ENCODE assay signal across 18 cellular contexts in genomic region chr11:47242596-47243192, GRCh38. TPM values are rescaled to one million over a fixed set of nuclear protein-coding genes. Genes with fewer than 3 reads are reported as not detected.
DNase-seq lines count a peak whose midpoint lies in the region; ATAC-seq and TF ChIP-seq lines count a peak whose summit lies in the region.
"Had no signal": no experiment of that assay in that cellular context is flagged by ENCODE, and none has a peak within 500 bp of the region (broad histone marks: within the 10 kb centered on the region; RNA-seq: fewer than 3 reads in every experiment).

No MANE protein-coding gene starts in this region.

- intact Hi-C loops in PC-9 (cut with micrococcal nuclease; ENCODE audit: unreplicated experiment) (no loop called here), spleen (cut with DNase I; ENCODE audit: low total_unique reads) (no loop called here)

- 84 to 96% (median 95%) methylated on average over 19 to 21 of the region's 21 CpGs for WGBS in spleen, 5 donors

- no peak for DNase-seq in activated T-cell treated with anti-CD3 and anti-CD28 coated beads, Interleukin-2, amount 50 U/mL, for 24 hours
- DNase-seq in activated T-cell treated with anti-CD3 and anti-CD28 coated beads for 4 hours: no peak
- no peak for DNase-seq in PC-9
- no peak for DNase-seq in erythroblast (lab: John Stamatoyannopoulos, UW)
- peak; percentile 76 for DNase-seq in spleen
- no peak for DNase-seq in cortex of kidney (lab: John Stamatoyannopoulos, UW)
- DNase-seq: activated B cell treated with CpG ODN at 0.5 μM for 24 hours; activated naive CD4-positive, alpha-beta T cell treated with anti-CD3 and anti-CD28 coated beads, Interleukin-2, amount 10 ng/mL, durations not matched to agents 7 days and 5 days; NCI-H1930; NCI-H446; stimulated activated naive CD4-positive, alpha-beta T cell treated with Interleukin-2 at 50 U/mL for 16 hours had no signal

- no peaks in the 10 kb centered on the region for H3K9me2 ChIP-seq in PC-9 (ENCODE audit: insufficient read depth)

- H3F3A ChIP-seq in PC-9 (ENCODE audit: insufficient read depth, low read depth): peaks cover 36% of the 10 kb centered on the region

- H3K27me3 ChIP-seq in PC-9 (ENCODE audit: insufficient read depth, low read depth): no peaks in the 10 kb centered on the region
- no peaks in the 10 kb centered on the region for H3K27me3 ChIP-seq in spleen (replicated peaks in 1 of 7)

- TF ChIP-seq POLR2A in erythroblast (IDR thresholded peaks at IDR 0.05; ENCODE audit: low read length) (peak; percentile 11), spleen (IDR thresholded peaks at IDR 0.05) (no peak)

- ATAC-seq in GM19452 (IDR thresholded peaks at IDR 0.05; ENCODE audit: unreplicated experiment) (no peak), HG02870 (IDR thresholded peaks at IDR 0.05; ENCODE audit: unreplicated experiment) (no peak)
- ATAC-seq: Right ventricle myocardium inferior had no signal

- POLR2A ChIA-PET in PC-9 (lab: Charles Lee; ENCODE audit: unreplicated experiment): interaction anchor here (0.6 kb wide), 1 partner anchor 65 kb away, joined by 5 read pairs; no protein-coding TSS in a partner anchor

- H2AFZ ChIP-seq in PC-9: no peak overlapping the region

- H3K27ac ChIP-seq in PC-9 (peak overlapping the region; percentile 39), spleen (peak overlapping the region in 2 of 8 donors; percentile 4 to 42)

- H3K27me3 Mint-ChIP-seq in activated T-cell treated with anti-CD3 and anti-CD28 coated beads, Interleukin-2, amount 50 U/mL, for 24 hours: no peaks in the 10 kb centered on the region
- H3K27me3 Mint-ChIP-seq: activated B cell treated with CpG ODN at 0.5 μM for 24 hours; activated naive CD4-positive, alpha-beta T cell treated with anti-CD3 and anti-CD28 coated beads, Interleukin-2, amount 10 ng/mL, durations not matched to agents 7 days and 5 days; memory B cell; type B pancreatic cell had no signal

- H3K4me1 ChIP-seq in PC-9 (replicated peaks; ENCODE audit: insufficient read depth): peaks cover 34% of the 10 kb centered on the region
- H3K4me1 ChIP-seq in spleen: peaks cover 7 to 26% (median 14%) of the 10 kb centered on the region in 6 donors

- no peaks in the 10 kb centered on the region for H3K9me3 ChIP-seq in PC-9 (ENCODE audit: insufficient read depth, low read depth)
- no peaks in the 10 kb centered on the region for H3K9me3 ChIP-seq in spleen

- H3K4me3 ChIP-seq in PC-9 (no peak overlapping the region), spleen (no peak overlapping the region)

- TF ChIP-seq CTCF in PC-9 (conservative IDR thresholded peaks at IDR 0.05) (no peak), spleen (IDR thresholded peaks at IDR 0.05 in 8 of 11, conservative IDR thresholded peaks at IDR 0.05 in 3 of 11) (no peak)

- peaks cover 19% of the 10 kb centered on the region for H3K4me1 Mint-ChIP-seq in activated T-cell treated with anti-CD3 and anti-CD28 coated beads, Interleukin-2, amount 50 U/mL, for 24 hours (ENCODE audit: low read depth)
- H3K4me1 Mint-ChIP-seq: memory B cell had no signal

- 0 out of 2 replicates have a peak overlapping the region, but pooled peaks have one; percentile 12 for H3K4me2 ChIP-seq in PC-9

- no TSS peak for BruUV-seq in PC-9 (replicated peaks; lab: Mats Ljungman, UMichigan)

- H4K20me1 ChIP-seq in PC-9 (ENCODE audit: insufficient read depth): 0 out of 2 replicates have a peak, but pooled peaks cover 4% of the 10 kb centered on the region

- peaks cover 97% of the 10 kb centered on the region for H3K36me3 Mint-ChIP-seq in activated T-cell treated with anti-CD3 and anti-CD28 coated beads, Interleukin-2, amount 50 U/mL, for 24 hours (ENCODE audit: low read depth)

- peaks cover 8% of the 10 kb centered on the region for H3K36me3 ChIP-seq in PC-9 (ENCODE audit: low read depth)
- peaks cover 0 to 99% (median 77%) of the 10 kb centered on the region in 6 donors for H3K36me3 ChIP-seq in spleen

- H3K4me3 Mint-ChIP-seq in activated T-cell treated with anti-CD3 and anti-CD28 coated beads, Interleukin-2, amount 50 U/mL, for 24 hours: no peak overlapping the region
- H3K4me3 Mint-ChIP-seq: activated B cell treated with CpG ODN at 0.5 μM for 24 hours; activated naive CD4-positive, alpha-beta T cell treated with anti-CD3 and anti-CD28 coated beads, Interleukin-2, amount 10 ng/mL, durations not matched to agents 7 days and 5 days; CD14-positive monocyte; memory B cell; type B pancreatic cell had no signal

- peak overlapping the region; percentile 82 for H3K27ac Mint-ChIP-seq in activated T-cell treated with anti-CD3 and anti-CD28 coated beads, Interleukin-2, amount 50 U/mL, for 24 hours
- H3K27ac Mint-ChIP-seq: memory B cell had no signal

- CTCF ChIA-PET in PC-9 (lab: Charles Lee): interaction anchor here (0.7 to 1.6 kb wide), 2 partner anchors 16 to 17 kb away, joined by 3 to 8 read pairs; no protein-coding TSS in a partner anchor

- peaks cover 4% of the 10 kb centered on the region; the same call in 1 of the 2 replicates for H3K79me2 ChIP-seq in PC-9 (ENCODE audit: low read depth)

- no peaks in the 10 kb centered on the region for H3K9me3 Mint-ChIP-seq in activated T-cell treated with anti-CD3 and anti-CD28 coated beads, Interleukin-2, amount 50 U/mL, for 24 hours
- H3K9me3 Mint-ChIP-seq: activated B cell treated with CpG ODN at 0.5 μM for 24 hours; activated naive CD4-positive, alpha-beta T cell treated with anti-CD3 and anti-CD28 coated beads, Interleukin-2, amount 10 ng/mL, durations not matched to agents 7 days and 5 days; CD14-positive monocyte; memory B cell; type B pancreatic cell had no signal

RNA-seq across cellular contexts. Expression of gene ACP2, which starts 5.9 kb away (rescaled TPM):
- 20.4 and 24.1 TPM in 2 replicates for total RNA-seq in PC-9 (2021)
- total RNA-seq in spleen: 100 to 1,000 TPM in 2 of 7 donors, 10 to 100 TPM in 5; 43.9 to 113 (median 59.8) TPM
- 10 to 100 TPM; 18.9 to 34.4 (median 19.9) TPM for polyA plus RNA-seq in spleen

RNA-seq across cellular contexts. Expression of gene NR1H3, which starts 15.1 kb away (rescaled TPM):
- 71.5 and 90.4 TPM in 2 replicates for total RNA-seq in PC-9 (2021)
- 100 to 1,000 TPM in 5 of 7 donors, 10 to 100 TPM in 2; 59.1 to 129 (median 119) TPM for total RNA-seq in spleen
- 100 to 1,000 TPM; 136 to 227 (median 219) TPM for polyA plus RNA-seq in spleen

RNA-seq across cellular contexts. Expression of gene MADD, which starts 27.2 kb away (rescaled TPM):
- 61.1 and 65.9 TPM in 2 replicates for total RNA-seq in PC-9 (2021)
- total RNA-seq in spleen: 10 to 100 TPM; 53.6 to 82.4 (median 70.1) TPM
- polyA plus RNA-seq in spleen: 10 to 100 TPM; 15.7 to 35.0 (median 26.1) TPM

RNA-seq across cellular contexts. Expression of gene DDB2, which starts 27.9 kb away (rescaled TPM):
- 72.3 and 85.2 TPM in 2 replicates for total RNA-seq in PC-9 (2021)
- total RNA-seq in spleen: 10 to 100 TPM; 29.5 to 66.3 (median 42.5) TPM
- polyA plus RNA-seq in spleen: 100 to 1,000 TPM in 1 of 3 donors, 10 to 100 TPM in 2; 49.4 to 173 (median 72.7) TPM

RNA-seq across cellular contexts. Expression of gene PACSIN3, which starts 56.5 kb away (rescaled TPM):
- total RNA-seq in PC-9 (2021) (113 and 114 TPM in 2 replicates), spleen (10 to 100 TPM in 1 of 7 donors, 1 to 10 TPM in 6; 2.4 to 13.0 (median 4.4) TPM)
- polyA plus RNA-seq in spleen: 1 to 10 TPM; 1.2 to 3.5 (median 1.4) TPM
- polyA plus RNA-seq: CD14-positive monocyte, neural cell had no signal
